9 cellular contexts compared by ENCODE assay signal in genomic region chr5:157148734-157149615, GRCh38. TPM values are rescaled to one million over a fixed set of nuclear protein-coding genes. Genes with fewer than 3 reads are reported as not detected.
DNase-seq lines count a peak whose midpoint lies in the region; ATAC-seq and TF ChIP-seq lines count a peak whose summit lies in the region.
"Had no signal": no experiment of that assay in that cellular context is flagged by ENCODE, and none has a peak within 500 bp of the region (broad histone marks: within the 10 kb centered on the region; RNA-seq: fewer than 3 reads in every experiment).

No MANE protein-coding gene starts in this region.

- H3K4me1 Mint-ChIP-seq in immature natural killer cell = peaks cover 18 to 22% of the 10 kb centered on the region in 2 donors

- no peaks in the 10 kb centered on the region for H3K9me3 ChIP-seq in body of pancreas

- H3K27ac ChIP-seq in body of pancreas = no peak overlapping the region

- H3K36me3 ChIP-seq in GM06990 (ENCODE audit: control insufficient read depth, insufficient read depth, low read length) (no peaks in the 10 kb centered on the region), body of pancreas (replicated peaks in 1 of 2; ENCODE audit: insufficient read depth in 1 of 2, low read depth in 2 of 2) (no peaks in the 10 kb centered on the region)

- H3K27me3 Mint-ChIP-seq in immature natural killer cell (ENCODE audit: low read depth in 3 of 3) = peaks cover 0 to 3% (median 2%) of the 10 kb centered on the region in 3 donors

- peak; percentile 81 for TF ChIP-seq CTCF in GM06990 (IDR thresholded peaks at IDR 0.05; ENCODE audit: insufficient read depth, low read length, poor library complexity, severe bottlenecking)
- TF ChIP-seq CTCF in body of pancreas (IDR thresholded peaks at IDR 0.05) = peak; percentile 52 to 91 (median 76)

- H3K4me3 ChIP-seq in GM06990 (replicated peaks; ENCODE audit: low read depth, low read length) (no peak overlapping the region), body of pancreas (no peak overlapping the region)

- intact Hi-C loops in body of pancreas (cut with DNase I) = no loop called here

- no peaks in the 10 kb centered on the region for H3K36me3 Mint-ChIP-seq in immature natural killer cell

- 53 to 54% methylated on average over 14 of the region's 14 CpGs for WGBS in body of pancreas, 2 donors

- H3K27me3 ChIP-seq in GM06990 (replicated peaks; ENCODE audit: control insufficient read depth, insufficient read depth, low read length) (no peaks in the 10 kb centered on the region), body of pancreas (no peaks in the 10 kb centered on the region)

- peak overlapping the region; percentile 67 to 94 (median 86) for H3K27ac Mint-ChIP-seq in immature natural killer cell

- H3K9me3 Mint-ChIP-seq in immature natural killer cell = no peaks in the 10 kb centered on the region

- TF ChIP-seq POLR2A in body of pancreas (IDR thresholded peaks at IDR 0.05) = no peak

- H3K4me3 Mint-ChIP-seq in immature natural killer cell = peak overlapping the region; percentile 0 to 56 (median 40)

- ATAC-seq in body of pancreas (peak; percentile 62), HG03135 (IDR thresholded peaks at IDR 0.05; ENCODE audit: unreplicated experiment) (no peak)

- no peak for DNase-seq in GM06990 (ENCODE audit: extremely low read depth, insufficient read length)
- DNase-seq in HCEC 1CT = peak; percentile 50
- DNase-seq in NCI-H128 (lab: John Stamatoyannopoulos, UW; ENCODE audit: unreplicated experiment) = peak; percentile 6
- peak; percentile 34 for DNase-seq in UCSD-AML1 (lab: John Stamatoyannopoulos, UW; ENCODE audit: unreplicated experiment)
- peak; percentile 63 to 74 (median 69) for DNase-seq in body of pancreas
- DNase-seq in immature natural killer cell = peak; percentile 81 to 88 (median 83)
- DNase-seq in stimulated activated CD4-positive, alpha-beta T cell treated with anti-CD3 and anti-CD28 coated beads, Interleukin-1b, Interleukin-23, amount 100 ng/mL, for 4 hours (ENCODE audit: low read depth in 2 of 2) = peak; percentile 59 to 86

- no peaks in the 10 kb centered on the region for H3K4me1 ChIP-seq in body of pancreas

RNA-seq across cellular contexts. Expression of gene MED7, which starts 6.3 kb away (rescaled TPM):
- 1 to 10 TPM; 4.9 to 6.0 TPM for total RNA-seq in body of pancreas
- polyA plus RNA-seq in immature natural killer cell = 10 to 100 TPM; 14.6 to 17.9 (median 16.7) TPM

RNA-seq across cellular contexts. Expression of gene GARIN3, which starts 17.1 kb away (rescaled TPM):
- total RNA-seq in body of pancreas = not detected
- not detected for polyA plus RNA-seq in immature natural killer cell
- total RNA-seq: subcutaneous adipose tissue had no signal

RNA-seq across cellular contexts. Expression of gene ITK, which starts 31.7 kb away (rescaled TPM):
- total RNA-seq in body of pancreas = 1 to 10 TPM in 1 of 2 donors, under 1 TPM in 1; 0.78 to 2.6 TPM
- 10 to 100 TPM; 38.5 to 71.9 (median 54.6) TPM for polyA plus RNA-seq in immature natural killer cell

RNA-seq across cellular contexts. Expression of gene HAVCR2, which starts 40.1 kb away (rescaled TPM):
- 10 to 100 TPM in 1 of 2 donors, 1 to 10 TPM in 1; 2.3 to 12.2 TPM for total RNA-seq in body of pancreas
- polyA plus RNA-seq in immature natural killer cell = 100 to 1,000 TPM; 101 to 167 (median 130) TPM
